In genomic region chr9:6552033-6552737, GRCh38 we compare ENCODE assay signal across 12 cellular contexts.
DNase-seq lines count a peak whose midpoint lies in the region; ATAC-seq and TF ChIP-seq lines count a peak whose summit lies in the region.
"Had no signal": no experiment of that assay in that cellular context is flagged by ENCODE, and none has a peak within 500 bp of the region (broad histone marks: within the 10 kb centered on the region; RNA-seq: fewer than 3 reads in every experiment).

No MANE protein-coding gene starts in this region.

- no peak overlapping the region for H2AFZ ChIP-seq in neural progenitor cell (replicated peaks)

- H3K4me2 ChIP-seq in neural progenitor cell, result no peak overlapping the region

- no peak for ATAC-seq in HG02678 (IDR thresholded peaks at IDR 0.05; ENCODE audit: unreplicated experiment)

- peaks cover 8% of the 10 kb centered on the region for H3K27me3 Mint-ChIP-seq in neural progenitor cell (ENCODE audit: insufficient read depth, low read depth)
- H3K27me3 Mint-ChIP-seq: activated B cell treated with CpG ODN at 0.5 μM for 24 hours; activated naive CD4-positive, alpha-beta T cell treated with anti-CD3 and anti-CD28 coated beads, Interleukin-2, amount 50 U/mL, for 24 hours; naive B cell had no signal

- no peaks in the 10 kb centered on the region for H3K79me2 ChIP-seq in neural progenitor cell (ENCODE audit: low read depth)

- H3F3A ChIP-seq in neural progenitor cell (ENCODE audit: low read depth), result no peaks in the 10 kb centered on the region

- H3K4me3 ChIP-seq in brain microvascular endothelial cell (ENCODE audit: low read depth, low read length) (no peak overlapping the region), neural progenitor cell (no peak overlapping the region)

- peak overlapping the region; percentile 52 for H3K27ac Mint-ChIP-seq in neural progenitor cell
- H3K27ac Mint-ChIP-seq: activated B cell treated with CpG ODN at 0.5 μM for 24 hours; activated naive CD4-positive, alpha-beta T cell treated with anti-CD3 and anti-CD28 coated beads, Interleukin-2, amount 50 U/mL, for 24 hours had no signal

- peaks cover 23% of the 10 kb centered on the region for H3K4me1 Mint-ChIP-seq in neural progenitor cell
- H3K4me1 Mint-ChIP-seq: activated B cell treated with CpG ODN at 0.5 μM for 24 hours; activated naive CD4-positive, alpha-beta T cell treated with anti-CD3 and anti-CD28 coated beads, Interleukin-2, amount 50 U/mL, for 24 hours had no signal

- no peaks in the 10 kb centered on the region for H3K36me3 ChIP-seq in brain microvascular endothelial cell (replicated peaks)
- no peaks in the 10 kb centered on the region for H3K36me3 ChIP-seq in neural progenitor cell

- H3K9me3 Mint-ChIP-seq in neural progenitor cell, result no peaks in the 10 kb centered on the region
- H3K9me3 Mint-ChIP-seq: activated B cell treated with CpG ODN at 0.5 μM for 24 hours; activated naive CD4-positive, alpha-beta T cell treated with anti-CD3 and anti-CD28 coated beads, Interleukin-2, amount 50 U/mL, for 24 hours; naive B cell had no signal

- H3K27ac ChIP-seq in brain microvascular endothelial cell, result peak overlapping the region; percentile 71
- H3K27ac ChIP-seq in neural progenitor cell, result no peak overlapping the region
- H3K27ac ChIP-seq: HL-60 had no signal

- no peaks in the 10 kb centered on the region for H3K9me3 ChIP-seq in neural progenitor cell (ENCODE audit: low read depth)

- H3K9ac ChIP-seq in neural progenitor cell, result no peak overlapping the region

- peak; percentile 69 for TF ChIP-seq CTCF in brain microvascular endothelial cell (IDR thresholded peaks at IDR 0.05; ENCODE audit: low read depth, low read length, missing control alignments)
- no peak for TF ChIP-seq CTCF in neural progenitor cell (IDR thresholded peaks at IDR 0.05)

- no peak overlapping the region for H3K4me3 Mint-ChIP-seq in neural progenitor cell
- H3K4me3 Mint-ChIP-seq: activated B cell treated with CpG ODN at 0.5 μM for 24 hours; activated naive CD4-positive, alpha-beta T cell treated with anti-CD3 and anti-CD28 coated beads, Interleukin-2, amount 50 U/mL, for 24 hours; naive B cell had no signal

- H4K20me1 ChIP-seq in neural progenitor cell (ENCODE audit: low read depth), result no peaks in the 10 kb centered on the region

- DNase-seq in EL (peak; percentile 66), NCI-H2081 treated with DMSO at 0.1 percent for 48 hours (lab: John Stamatoyannopoulos, UW) (peak; percentile 84), brain microvascular endothelial cell (peak; percentile 52), neural progenitor cell (ENCODE audit: low spot score) (no peak), HuH-7 (ENCODE audit: low spot score) (no peak)
- DNase-seq in stimulated activated CD4-positive, alpha-beta T cell treated with anti-CD3 and anti-CD28 coated beads, Interleukin-2, amount 100 ng/mL, for 24 hours, result no peak
- DNase-seq in stimulated activated CD4-positive, alpha-beta T cell treated with anti-CD3 and anti-CD28 coated beads, Interleukin-4, amount 100 ng/mL, for 24 hours, result no peak
- DNase-seq: activated B cell treated with CpG ODN at 0.5 μM for 24 hours, naive B cell had no signal

- in situ Hi-C loops in brain microvascular endothelial cell (cut with HindIII; ENCODE audit: low pct_ligation_motif_present, low sequenced_read_pairs), result no loop called here

- peaks cover 35% of the 10 kb centered on the region for H3K36me3 Mint-ChIP-seq in neural progenitor cell
- H3K36me3 Mint-ChIP-seq: activated naive CD4-positive, alpha-beta T cell treated with anti-CD3 and anti-CD28 coated beads, Interleukin-2, amount 50 U/mL, for 24 hours; naive B cell had no signal

- H3K27me3 ChIP-seq in brain microvascular endothelial cell (replicated peaks), result no peaks in the 10 kb centered on the region
- no peaks in the 10 kb centered on the region for H3K27me3 ChIP-seq in neural progenitor cell

- H3K4me1 ChIP-seq in neural progenitor cell, result peaks cover 10% of the 10 kb centered on the region

Comparison
In these comparisons a context has a peak if more than half of its experiments do, and no peak if none do; other contexts are left out.
1. DNase-seq: peak in EL (single experiment), NCI-H2081 treated with DMSO at 0.1 percent for 48 hours (single experiment) and brain microvascular endothelial cell (single experiment); none in neural progenitor cell (single experiment), stimulated activated CD4-positive, alpha-beta T cell treated with anti-CD3 and anti-CD28 coated beads, Interleukin-2, amount 100 ng/mL, for 24 hours (0 of 2), stimulated activated CD4-positive, alpha-beta T cell treated with anti-CD3 and anti-CD28 coated beads, Interleukin-4, amount 100 ng/mL, for 24 hours (single experiment) and HuH-7 (single experiment).